Comparison of ENCODE assay signal across 1 cellular context in the genomic region with DNA sequence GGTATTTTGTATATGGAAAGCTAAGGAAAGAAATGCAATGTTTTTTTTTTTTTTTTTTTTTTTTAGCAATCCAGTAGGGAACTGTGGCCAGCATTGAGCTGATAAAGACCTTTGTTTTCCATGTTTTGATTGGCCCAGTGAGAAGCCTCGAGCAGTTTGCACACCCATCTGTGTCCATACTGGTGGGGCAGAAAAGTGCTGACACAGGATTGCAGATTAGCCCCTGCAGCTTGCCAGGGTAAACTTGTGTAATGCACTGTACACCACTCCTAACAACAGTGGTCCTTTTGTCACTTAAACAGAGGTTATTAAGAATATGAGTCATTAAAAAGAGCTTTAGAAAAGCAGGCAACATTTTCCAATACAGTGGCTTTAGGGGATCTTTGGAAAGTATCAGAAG.
TF ChIP-seq lines count a peak whose summit lies in the region.

No MANE protein-coding gene starts in this region.

TF ChIP-seq in H1, 55 proteins besides CTCF, POLR2A, EP300 and RAD21:
- TF ChIP-seq MAFK (IDR thresholded peaks at IDR 0.05; ENCODE audit: low read depth, low read length) (0 out of 2 replicates have a peak, but pooled peaks have one; percentile 31), RNF2 (IDR thresholded peaks at IDR 0.05; ENCODE audit: borderline replicate concordance, low read depth, low read length, missing control alignments, poor library complexity, severe bottlenecking) (no peak)
